Comparison of ENCODE assay signal across 8 cellular contexts in the genomic region with DNA sequence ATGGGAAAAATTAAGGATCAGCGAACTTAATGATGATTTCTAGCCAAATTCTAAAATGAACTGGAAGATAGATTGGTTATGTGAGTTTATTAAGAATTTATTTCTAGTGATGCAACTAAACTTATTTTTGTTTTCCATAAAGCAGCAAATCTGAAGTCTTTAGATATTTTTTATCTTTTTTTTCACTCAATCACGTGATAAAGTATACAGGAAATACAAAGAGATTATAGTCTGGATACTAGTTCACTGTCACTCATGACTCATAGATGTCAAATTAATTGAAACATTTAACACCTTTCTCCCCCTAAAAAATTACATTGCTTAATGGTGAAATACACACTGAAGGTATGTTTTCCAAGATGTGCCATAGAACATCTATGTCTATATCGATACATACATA.
"Had no signal": no experiment of that assay in that cellular context is flagged by ENCODE, and none has a peak within 500 bp of the region (broad histone marks: within the 10 kb centered on the region; RNA-seq: fewer than 3 reads in every experiment).

No MANE protein-coding gene starts in this region.

- H3K4me2 ChIP-seq: GM23338 had no signal

- H3K27ac ChIP-seq: HL-60 had no signal

- H2AFZ ChIP-seq: GM23338 had no signal

- DNase-seq: H9, HCEC 1CT, IMR-90, KBM-7 had no signal

- FAIRE-seq: H1, H54 had no signal

- ATAC-seq: GM23338 had no signal

- H3K4me3 ChIP-seq: GM23338 had no signal
